Comparison of ENCODE assay signal across 1 cellular context in the genomic region with DNA sequence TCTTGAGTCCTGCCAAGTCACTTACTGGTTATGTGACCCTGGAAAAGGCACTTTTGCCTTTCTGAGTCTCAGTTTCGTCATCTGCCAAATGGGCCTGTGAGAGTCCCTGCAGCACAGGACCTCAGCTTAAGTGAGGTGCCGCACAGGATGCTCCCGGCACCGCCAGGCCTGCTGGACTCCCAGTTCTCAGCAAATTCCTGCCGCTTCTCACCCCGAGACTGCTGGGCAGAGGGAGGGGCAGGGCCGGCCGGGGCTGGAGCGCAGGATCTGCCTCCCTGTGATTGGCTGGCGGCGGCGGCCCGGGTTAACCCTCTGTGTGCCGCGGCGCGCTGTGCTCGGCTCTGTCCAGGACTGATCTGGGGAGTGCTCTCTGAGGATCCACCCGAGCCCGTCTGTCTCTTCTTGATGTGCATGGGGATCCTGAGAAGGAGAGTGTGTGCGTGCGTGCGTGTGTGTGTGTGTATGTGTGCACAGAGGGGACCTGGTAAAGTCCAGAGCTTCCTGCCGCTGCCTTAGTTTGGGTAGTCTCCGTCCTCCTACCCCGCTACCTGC.
TF ChIP-seq lines count a peak whose summit lies in the region.

No MANE protein-coding gene starts in this region.

TF ChIP-seq in K562, 482 proteins besides CTCF, POLR2A, EP300 and RAD21 (continued from another document):
- TF ChIP-seq ZNF280A (IDR thresholded peaks at IDR 0.05; ENCODE audit: low read depth, partially characterized antibody) = no peak
- TF ChIP-seq, protein P1, sequence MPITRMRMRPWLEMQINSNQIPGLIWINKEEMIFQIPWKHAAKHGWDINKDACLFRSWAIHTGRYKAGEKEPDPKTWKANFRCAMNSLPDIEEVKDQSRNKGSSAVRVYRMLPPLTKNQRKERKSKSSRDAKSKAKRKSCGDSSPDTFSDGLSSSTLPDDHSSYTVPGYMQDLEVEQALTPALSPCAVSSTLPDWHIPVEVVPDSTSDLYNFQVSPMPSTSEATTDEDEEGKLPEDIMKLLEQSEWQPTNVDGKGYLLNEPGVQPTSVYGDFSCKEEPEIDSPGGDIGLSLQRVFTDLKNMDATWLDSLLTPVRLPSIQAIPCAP (CRISPR knock-in tag; IDR thresholded peaks at IDR 0.05; ENCODE audit: borderline replicate concordance) = no peak
- TF ChIP-seq SNRNP70 (optimal IDR thresholded peaks at IDR 0.05; ENCODE audit: low read depth, low read length) = no peak
- no peak for TF ChIP-seq FOS (IDR thresholded peaks at IDR 0.05; ENCODE audit: extremely low read depth, insufficient read length)
- TF ChIP-seq, protein P2, sequence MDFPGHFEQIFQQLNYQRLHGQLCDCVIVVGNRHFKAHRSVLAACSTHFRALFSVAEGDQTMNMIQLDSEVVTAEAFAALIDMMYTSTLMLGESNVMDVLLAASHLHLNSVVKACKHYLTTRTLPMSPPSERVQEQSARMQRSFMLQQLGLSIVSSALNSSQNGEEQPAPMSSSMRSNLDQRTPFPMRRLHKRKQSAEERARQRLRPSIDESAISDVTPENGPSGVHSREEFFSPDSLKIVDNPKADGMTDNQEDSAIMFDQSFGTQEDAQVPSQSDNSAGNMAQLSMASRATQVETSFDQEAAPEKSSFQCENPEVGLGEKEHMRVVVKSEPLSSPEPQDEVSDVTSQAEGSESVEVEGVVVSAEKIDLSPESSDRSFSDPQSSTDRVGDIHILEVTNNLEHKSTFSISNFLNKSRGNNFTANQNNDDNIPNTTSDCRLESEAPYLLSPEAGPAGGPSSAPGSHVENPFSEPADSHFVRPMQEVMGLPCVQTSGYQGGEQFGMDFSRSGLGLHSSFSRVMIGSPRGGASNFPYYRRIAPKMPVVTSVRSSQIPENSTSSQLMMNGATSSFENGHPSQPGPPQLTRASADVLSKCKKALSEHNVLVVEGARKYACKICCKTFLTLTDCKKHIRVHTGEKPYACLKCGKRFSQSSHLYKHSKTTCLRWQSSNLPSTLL (IDR thresholded peaks at IDR 0.05) = no peak
- TF ChIP-seq POLR2G (IDR thresholded peaks at IDR 0.05; ENCODE audit: low read depth, low read length) = peak; percentile 5
- peak; percentile 34 for TF ChIP-seq SAP30 (IDR thresholded peaks at IDR 0.05; ENCODE audit: borderline replicate concordance, insufficient read depth, low read depth, low read length, poor library complexity, severe bottlenecking)
- no peak for TF ChIP-seq ZNF778 (CRISPR knock-in tag; IDR thresholded peaks at IDR 0.05)
- TF ChIP-seq PRPF4 (IDR thresholded peaks at IDR 0.05; ENCODE audit: insufficient read depth, low read depth, low read length, poor library complexity, severe bottlenecking) = no peak
- TF ChIP-seq CREM (IDR thresholded peaks at IDR 0.05; ENCODE audit: low read depth) = no peak
- TF ChIP-seq MEF2A (IDR thresholded peaks at IDR 0.05; ENCODE audit: control insufficient read depth, low read depth, low read length) = no peak
- peak; percentile 26; the same call in 1 of the 2 replicates for TF ChIP-seq KLF1 (tag; IDR thresholded peaks at IDR 0.05)
- no peak for TF ChIP-seq NCOA6 (IDR thresholded peaks at IDR 0.05)
- TF ChIP-seq CBFB (CRISPR knock-in tag; IDR thresholded peaks at IDR 0.05) = peak; percentile 8; the same call in 1 of the 2 replicates
- TF ChIP-seq SMARCC2 (IDR thresholded peaks at IDR 0.05; ENCODE audit: low read depth) = no peak
- TF ChIP-seq NR2F6 (CRISPR knock-in tag; IDR thresholded peaks at IDR 0.05) = no peak
- TF ChIP-seq SMAD1 (IDR thresholded peaks at IDR 0.05; ENCODE audit: low read depth, low read length, partially characterized antibody) = no peak
- peak; percentile 16; the same call in 1 of the 2 replicates for TF ChIP-seq PHF8 (IDR thresholded peaks at IDR 0.05; ENCODE audit: borderline replicate concordance, low read length)
- peak; percentile 98 for TF ChIP-seq HDAC2 (IDR thresholded peaks at IDR 0.05)
- TF ChIP-seq FOXJ2 (tag; IDR thresholded peaks at IDR 0.05) = no peak
- TF ChIP-seq FOXM1 (IDR thresholded peaks at IDR 0.05; ENCODE audit: low read depth) = peak; percentile 56; the same call in 1 of the 2 replicates
- no peak for TF ChIP-seq FOXM1 (CRISPR knock-in tag; IDR thresholded peaks at IDR 0.05; ENCODE audit: low read depth)
- TF ChIP-seq SIRT6 (IDR thresholded peaks at IDR 0.05; ENCODE audit: low read depth, low read length) = no peak
- TF ChIP-seq ID3 (CRISPR knock-in tag; IDR thresholded peaks at IDR 0.05) = no peak
- TF ChIP-seq ID3 (tag; IDR thresholded peaks at IDR 0.05) = no peak
